Comparison of ENCODE assay signal across 1 cellular context in the genomic region with DNA sequence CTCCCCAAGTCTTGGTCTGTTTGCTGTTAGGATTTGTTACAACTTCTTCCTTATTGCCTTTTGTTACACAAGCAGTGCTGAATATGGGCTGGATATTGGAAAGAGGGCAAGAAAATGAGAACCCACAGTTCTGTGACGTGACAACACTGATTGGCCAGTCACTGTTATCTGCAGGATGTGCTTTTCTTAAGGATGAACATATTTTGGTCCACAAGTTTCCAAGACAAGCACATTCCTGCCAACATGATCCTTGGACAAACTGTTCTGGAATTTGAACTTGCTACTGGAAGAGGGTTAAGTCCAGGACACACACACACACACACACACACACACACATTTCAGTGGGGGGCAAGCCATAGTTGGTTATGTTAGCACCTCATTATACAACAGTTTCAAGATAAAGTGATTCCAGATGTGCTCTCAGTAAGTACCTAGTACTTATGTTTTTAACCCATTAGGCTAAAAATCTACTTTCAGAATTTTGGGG.
TF ChIP-seq lines count a peak whose summit lies in the region.

No MANE protein-coding gene starts in this region.

TF ChIP-seq in HEK293, 187 proteins besides CTCF, POLR2A, EP300 and RAD21 (continued from another document):
- TF ChIP-seq, protein P1, sequence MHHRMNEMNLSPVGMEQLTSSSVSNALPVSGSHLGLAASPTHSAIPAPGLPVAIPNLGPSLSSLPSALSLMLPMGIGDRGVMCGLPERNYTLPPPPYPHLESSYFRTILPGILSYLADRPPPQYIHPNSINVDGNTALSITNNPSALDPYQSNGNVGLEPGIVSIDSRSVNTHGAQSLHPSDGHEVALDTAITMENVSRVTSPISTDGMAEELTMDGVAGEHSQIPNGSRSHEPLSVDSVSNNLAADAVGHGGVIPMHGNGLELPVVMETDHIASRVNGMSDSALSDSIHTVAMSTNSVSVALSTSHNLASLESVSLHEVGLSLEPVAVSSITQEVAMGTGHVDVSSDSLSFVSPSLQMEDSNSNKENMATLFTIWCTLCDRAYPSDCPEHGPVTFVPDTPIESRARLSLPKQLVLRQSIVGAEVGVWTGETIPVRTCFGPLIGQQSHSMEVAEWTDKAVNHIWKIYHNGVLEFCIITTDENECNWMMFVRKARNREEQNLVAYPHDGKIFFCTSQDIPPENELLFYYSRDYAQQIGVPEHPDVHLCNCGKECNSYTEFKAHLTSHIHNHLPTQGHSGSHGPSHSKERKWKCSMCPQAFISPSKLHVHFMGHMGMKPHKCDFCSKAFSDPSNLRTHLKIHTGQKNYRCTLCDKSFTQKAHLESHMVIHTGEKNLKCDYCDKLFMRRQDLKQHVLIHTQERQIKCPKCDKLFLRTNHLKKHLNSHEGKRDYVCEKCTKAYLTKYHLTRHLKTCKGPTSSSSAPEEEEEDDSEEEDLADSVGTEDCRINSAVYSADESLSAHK (tag by site-specific recombination; IDR thresholded peaks at IDR 0.05), result peak; percentile 49; the same call in 1 of the 2 replicates
- TF ChIP-seq, protein P2, sequence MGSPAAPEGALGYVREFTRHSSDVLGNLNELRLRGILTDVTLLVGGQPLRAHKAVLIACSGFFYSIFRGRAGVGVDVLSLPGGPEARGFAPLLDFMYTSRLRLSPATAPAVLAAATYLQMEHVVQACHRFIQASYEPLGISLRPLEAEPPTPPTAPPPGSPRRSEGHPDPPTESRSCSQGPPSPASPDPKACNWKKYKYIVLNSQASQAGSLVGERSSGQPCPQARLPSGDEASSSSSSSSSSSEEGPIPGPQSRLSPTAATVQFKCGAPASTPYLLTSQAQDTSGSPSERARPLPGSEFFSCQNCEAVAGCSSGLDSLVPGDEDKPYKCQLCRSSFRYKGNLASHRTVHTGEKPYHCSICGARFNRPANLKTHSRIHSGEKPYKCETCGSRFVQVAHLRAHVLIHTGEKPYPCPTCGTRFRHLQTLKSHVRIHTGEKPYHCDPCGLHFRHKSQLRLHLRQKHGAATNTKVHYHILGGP (tag by site-specific recombination; IDR thresholded peaks at IDR 0.05), result no peak
- TF ChIP-seq, protein P3, sequence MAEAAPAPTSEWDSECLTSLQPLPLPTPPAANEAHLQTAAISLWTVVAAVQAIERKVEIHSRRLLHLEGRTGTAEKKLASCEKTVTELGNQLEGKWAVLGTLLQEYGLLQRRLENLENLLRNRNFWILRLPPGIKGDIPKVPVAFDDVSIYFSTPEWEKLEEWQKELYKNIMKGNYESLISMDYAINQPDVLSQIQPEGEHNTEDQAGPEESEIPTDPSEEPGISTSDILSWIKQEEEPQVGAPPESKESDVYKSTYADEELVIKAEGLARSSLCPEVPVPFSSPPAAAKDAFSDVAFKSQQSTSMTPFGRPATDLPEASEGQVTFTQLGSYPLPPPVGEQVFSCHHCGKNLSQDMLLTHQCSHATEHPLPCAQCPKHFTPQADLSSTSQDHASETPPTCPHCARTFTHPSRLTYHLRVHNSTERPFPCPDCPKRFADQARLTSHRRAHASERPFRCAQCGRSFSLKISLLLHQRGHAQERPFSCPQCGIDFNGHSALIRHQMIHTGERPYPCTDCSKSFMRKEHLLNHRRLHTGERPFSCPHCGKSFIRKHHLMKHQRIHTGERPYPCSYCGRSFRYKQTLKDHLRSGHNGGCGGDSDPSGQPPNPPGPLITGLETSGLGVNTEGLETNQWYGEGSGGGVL (tag by site-specific recombination; IDR thresholded peaks at IDR 0.05), result peak; percentile 67
- TF ChIP-seq PBX3 (CRISPR knock-in tag; IDR thresholded peaks at IDR 0.05), result no peak
- peak; percentile 56 for TF ChIP-seq GLIS1 (tag by site-specific recombination; IDR thresholded peaks at IDR 0.05)
- TF ChIP-seq ZNF174 (tag by site-specific recombination; IDR thresholded peaks at IDR 0.05), result no peak
- TF ChIP-seq ZNF221 (tag by site-specific recombination; IDR thresholded peaks at IDR 0.05; ENCODE audit: borderline replicate concordance), result no peak
- TF ChIP-seq ZNF600 (tag by site-specific recombination; IDR thresholded peaks at IDR 0.05), result peak; percentile 86
- TF ChIP-seq ZSCAN16 (tag by site-specific recombination; IDR thresholded peaks at IDR 0.05), result no peak
- no peak for TF ChIP-seq EGR2 (tag by site-specific recombination; IDR thresholded peaks at IDR 0.05; ENCODE audit: low read depth)
